Comparison of ENCODE assay signal across 8 cellular contexts in the genomic region with DNA sequence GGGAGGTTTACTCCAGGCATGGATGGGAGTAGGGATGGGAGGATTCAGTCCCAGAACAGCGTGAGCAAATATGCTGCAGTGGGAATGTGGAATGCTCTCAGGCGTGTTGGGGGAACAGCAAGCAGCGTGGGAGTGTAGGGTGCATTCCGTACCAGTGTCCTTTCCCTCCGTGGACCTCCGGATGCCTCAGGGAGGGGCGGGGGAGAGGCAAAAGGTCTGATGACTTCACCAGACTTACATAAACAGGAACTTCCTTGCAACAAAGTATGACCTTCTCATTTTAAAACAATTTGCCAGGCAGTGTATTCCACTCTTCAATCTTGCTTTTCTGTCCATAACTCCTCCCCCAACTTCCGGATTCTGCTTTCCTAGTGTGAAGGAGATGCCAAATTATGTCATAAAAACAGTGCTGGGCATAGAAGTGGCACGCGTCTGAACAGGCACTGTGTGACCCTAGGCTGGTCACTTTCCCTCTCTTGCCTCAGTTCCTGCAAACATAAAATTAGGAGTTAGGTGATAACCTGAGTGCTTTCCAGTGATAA. TPM values are rescaled to one million over a fixed set of nuclear protein-coding genes. Genes with fewer than 3 reads are reported as not detected.
A peak's percentile ranks its signal among the peaks of the same experiment; 100 is the strongest.
DNase-seq lines count a peak whose midpoint lies in the region; ATAC-seq and TF ChIP-seq lines count a peak whose summit lies in the region.

No MANE protein-coding gene starts in this region.

- H3K27me3 Mint-ChIP-seq in MCF 10A (ENCODE audit: insufficient read depth, unreplicated experiment): no peaks in the 10 kb centered on the region
- no peaks in the 10 kb centered on the region for H3K27me3 Mint-ChIP-seq in natural killer cell treated with Interleukin-12 subunit alpha and Interleukin-12 subunit beta and Interleukin-15 and Interleukin-18, amount 100 ng/mL, for 72 hours

- no TSS peak for BruUV-seq in MCF 10A (replicated peaks; lab: Mats Ljungman, UMichigan)

- TF ChIP-seq POLR2A in testis (IDR thresholded peaks at IDR 0.05): no peak

- H3K4me3 ChIP-seq in LNCaP clone FGC (ENCODE audit: low read depth, low read length): no peak overlapping the region
- H3K4me3 ChIP-seq in kidney epithelial cell (ENCODE audit: low read depth, low read length): no peak overlapping the region
- no peak overlapping the region for H3K4me3 ChIP-seq in testis

- peaks cover 24% of the 10 kb centered on the region for H3K4me1 ChIP-seq in testis

- no peaks in the 10 kb centered on the region for H3K9me3 Mint-ChIP-seq in MCF 10A (ENCODE audit: unreplicated experiment)
- no peaks in the 10 kb centered on the region for H3K9me3 Mint-ChIP-seq in natural killer cell treated with Interleukin-12 subunit alpha and Interleukin-12 subunit beta and Interleukin-15 and Interleukin-18, amount 100 ng/mL, for 72 hours

- H3K4me1 Mint-ChIP-seq in MCF 10A (ENCODE audit: insufficient read depth, unreplicated experiment): peaks cover 45% of the 10 kb centered on the region
- peaks cover 12 to 13% of the 10 kb centered on the region in 2 donors for H3K4me1 Mint-ChIP-seq in natural killer cell treated with Interleukin-12 subunit alpha and Interleukin-12 subunit beta and Interleukin-15 and Interleukin-18, amount 100 ng/mL, for 72 hours (ENCODE audit: low read depth in 2 of 2)

- H3K27ac ChIP-seq in testis: peak overlapping the region; percentile 66 to 85

- CTCF ChIA-PET in MCF 10A (lab: Yijun Ruan, JAX): interaction anchor here (0.6 to 2.5 kb wide), 3 partner anchors 9 to 983 kb away, joined by 3 to 14 read pairs (median 5); no protein-coding TSS in a partner anchor

- H3K9me3 ChIP-seq in testis: no peaks in the 10 kb centered on the region

- POLR2A ChIA-PET in MCF 10A (lab: Yijun Ruan, JAX): interaction anchor here (0.6 to 0.7 kb wide), 2 partner anchors 57 to 376 kb away, joined by 3 read pairs; no protein-coding TSS in a partner anchor

- no peak overlapping the region for H3K27ac Mint-ChIP-seq in MCF 10A (ENCODE audit: low read depth, unreplicated experiment)
- H3K27ac Mint-ChIP-seq in natural killer cell treated with Interleukin-12 subunit alpha and Interleukin-12 subunit beta and Interleukin-15 and Interleukin-18, amount 100 ng/mL, for 72 hours: no peak overlapping the region

- no peak for ATAC-seq in natural killer cell treated with Interleukin-12 subunit alpha and Interleukin-12 subunit beta and Interleukin-15 and Interleukin-18, amount 100 ng/mL, for 72 hours

- WGBS in testis, 2 donors: 20 to 25% methylated on average over 10 of the region's 10 CpGs

- H3K27me3 ChIP-seq in kidney epithelial cell (ENCODE audit: control insufficient read depth, insufficient read depth, low read length) (no peaks in the 10 kb centered on the region), testis (no peaks in the 10 kb centered on the region)

- H3K4me3 Mint-ChIP-seq in MCF 10A (ENCODE audit: unreplicated experiment): no peak overlapping the region
- no peak overlapping the region for H3K4me3 Mint-ChIP-seq in natural killer cell treated with Interleukin-12 subunit alpha and Interleukin-12 subunit beta and Interleukin-15 and Interleukin-18, amount 100 ng/mL, for 72 hours

- H3K36me3 ChIP-seq in kidney epithelial cell (ENCODE audit: control insufficient read depth, insufficient read depth, low read length) (no peaks in the 10 kb centered on the region), testis (ENCODE audit: low read depth, missing control alignments) (no peaks in the 10 kb centered on the region)

- DNase-seq in LNCaP clone FGC (ENCODE audit: low read depth) (peak; percentile 19), MCF 10A (ENCODE audit: unreplicated experiment) (peak; percentile 73), kidney epithelial cell (ENCODE audit: low read depth) (peak; percentile 77), testis (peak; percentile 88), middle frontal gyrus (ENCODE audit: extremely low spot score, low spot score) (no peak), HK-2 (ENCODE audit: unreplicated experiment) (no peak)
- DNase-seq in stimulated activated naive CD4-positive, alpha-beta T cell treated with Interleukin-2 at 50 U/mL for 16 hours (lab: John Stamatoyannopoulos, UW): no peak
- DNase-seq in natural killer cell treated with Interleukin-12 subunit alpha and Interleukin-12 subunit beta and Interleukin-15 and Interleukin-18, amount 100 ng/mL, for 72 hours (ENCODE audit: low spot score): no peak

- peaks cover 4% of the 10 kb centered on the region for H3K36me3 Mint-ChIP-seq in MCF 10A (ENCODE audit: insufficient read depth, unreplicated experiment)
- H3K36me3 Mint-ChIP-seq in natural killer cell treated with Interleukin-12 subunit alpha and Interleukin-12 subunit beta and Interleukin-15 and Interleukin-18, amount 100 ng/mL, for 72 hours: no peaks in the 10 kb centered on the region

- intact Hi-C loops in MCF 10A (cut with micrococcal nuclease) (no loop called here), testis (cut with DNase I; ENCODE audit: low total_unique reads) (no loop called here)

- no peak for TF ChIP-seq CTCF in LNCaP clone FGC (IDR thresholded peaks at IDR 0.05; ENCODE audit: control insufficient read depth, extremely low read depth, insufficient read depth)
- no peak for TF ChIP-seq CTCF in MCF 10A (IDR thresholded peaks at IDR 0.05; ENCODE audit: unreplicated experiment)
- TF ChIP-seq CTCF in kidney epithelial cell (IDR thresholded peaks at IDR 0.05; ENCODE audit: insufficient read depth, low read length, poor library complexity, severe bottlenecking): no peak
- TF ChIP-seq CTCF in testis (IDR thresholded peaks at IDR 0.05): no peak

RNA-seq across cellular contexts. Expression of gene RPL37A, which starts 36.9 kb away (rescaled TPM):
- total RNA-seq in MCF 10A (2022): 4,349 and 4,745 TPM in 2 replicates
- total RNA-seq in kidney epithelial cell: 2,564 and 2,634 TPM in 2 replicates
- 1,000 to 10,000 TPM in 1 of 2 donors, 100 to 1,000 TPM in 1; 806 to 1,188 TPM for total RNA-seq in testis
- polyA plus RNA-seq in testis (ENCODE audit: insufficient read depth, low read depth, low replicate concordance): 2,664 TPM
- 1,000 to 10,000 TPM; 1,675 to 1,724 TPM for total RNA-seq in natural killer cell treated with Interleukin-12 subunit alpha and Interleukin-12 subunit beta and Interleukin-15 and Interleukin-18, amount 100 ng/mL, for 72 hours

Comparison
In these comparisons a context has a peak if more than half of its experiments do, and no peak if none do; other contexts are left out.
1. DNase-seq: peak in LNCaP clone FGC (single experiment), MCF 10A (single experiment), kidney epithelial cell (single experiment) and testis (single experiment); none in stimulated activated naive CD4-positive, alpha-beta T cell treated with Interleukin-2 at 50 U/mL for 16 hours (single experiment), middle frontal gyrus (single experiment), natural killer cell treated with Interleukin-12 subunit alpha and Interleukin-12 subunit beta and Interleukin-15 and Interleukin-18, amount 100 ng/mL, for 72 hours (single experiment) and HK-2 (single experiment).